In genomic region chr20:16946097-16946496, GRCh38 we compare ENCODE assay signal across 32 cellular contexts.
"Had no signal": no experiment of that assay in that cellular context is flagged by ENCODE, and none has a peak within 500 bp of the region (broad histone marks: within the 10 kb centered on the region; RNA-seq: fewer than 3 reads in every experiment).

No MANE protein-coding gene starts in this region.

- H3K36me3 Mint-ChIP-seq: activated naive CD8-positive, alpha-beta T cell; T-cell had no signal

- H3K4me3 ChIP-seq: body of pancreas, esophagus muscularis mucosa, gastrocnemius medialis had no signal

- FAIRE-seq: colon had no signal

- H3K27me3 Mint-ChIP-seq: activated B cell treated with CpG ODN at 0.5 μM for 24 hours; effector memory CD8-positive, alpha-beta T cell had no signal

- H3K36me3 ChIP-seq: esophagus muscularis mucosa, gastrocnemius medialis, WERI-Rb-1 had no signal

- H3K27me3 ChIP-seq: body of pancreas, esophagus muscularis mucosa, foreskin keratinocyte, gastrocnemius medialis had no signal

- H3K9me3 ChIP-seq: gastrocnemius medialis had no signal

- H3K27ac ChIP-seq: body of pancreas, foreskin keratinocyte, gastrocnemius medialis, WERI-Rb-1 had no signal

- DNase-seq: activated B cell treated with CpG ODN at 0.5 μM for 24 hours; activated CD4-positive, alpha-beta T cell treated with anti-CD3 and anti-CD28 coated beads for 48 hours; activated CD4-positive, alpha-beta T cell treated with anti-CD3 and anti-CD28 coated beads, Interleukin-2, amount 50 U/mL, for 1 hour; activated CD4-positive, alpha-beta T cell treated with anti-CD3 and anti-CD28 coated beads, Interleukin-2, amount 50 U/mL, for 48 hours; activated CD8-positive, alpha-beta memory T cell treated with anti-CD3 and anti-CD28 coated beads for 24 hours; activated CD8-positive, alpha-beta T cell treated with anti-CD3 and anti-CD28 coated beads for 36 hours; activated effector memory CD4-positive, alpha-beta T cell treated with Interleukin-2 at 50 U/mL for 16 hours; activated gamma-delta T cell treated with Interleukin-2 at 50 U/mL for 16 hours; activated naive CD4-positive, alpha-beta T cell treated with anti-CD3 and anti-CD28 coated beads, Interleukin-2, amount 50 U/mL, for 16 hours; activated naive CD4-positive, alpha-beta T cell treated with Interleukin-2 at 50 U/mL for 16 hours; activated T-cell treated with anti-CD3 and anti-CD28 coated beads, Interleukin-2, amount 50 U/mL, for 4 hours; amniotic stem cell; anterior cingulate cortex; body of pancreas; caudate nucleus; cortex of kidney; dermis blood vessel endothelial cell; effector CD4-positive, alpha-beta T cell; effector memory CD8-positive, alpha-beta T cell; erythroblast; foreskin keratinocyte; gastrocnemius medialis; glutamatergic neuron; T-cell; T1000; WERI-Rb-1 had no signal

- H3K4me1 Mint-ChIP-seq: activated B cell treated with CpG ODN at 0.5 μM for 24 hours; activated T-helper 17 cell treated with anti-CD3 and anti-CD28 coated beads, Interleukin-2, amount 50 U/mL, for 72 hours; T-cell had no signal

- ATAC-seq: activated CD4-positive, CD25-positive, alpha-beta regulatory T cell treated with anti-CD3 and anti-CD28 coated beads, Interleukin-2, amount 50 U/mL, for 24 hours; activated CD8-positive, alpha-beta T cell treated with anti-CD3 and anti-CD28 coated beads for 36 hours; activated T-cell treated with anti-CD3 and anti-CD28 coated beads, Interleukin-2, amount 50 U/mL, for 4 hours; activated T-helper 17 cell treated with anti-CD3 and anti-CD28 coated beads, Interleukin-2, amount 50 U/mL, for 72 hours; body of pancreas; effector memory CD8-positive, alpha-beta T cell; foreskin keratinocyte; gastrocnemius medialis; T-cell had no signal

- H3K4me3 Mint-ChIP-seq: activated B cell treated with CpG ODN at 0.5 μM for 24 hours; activated CD8-positive, alpha-beta T cell treated with anti-CD3 and anti-CD28 coated beads for 36 hours; activated naive CD8-positive, alpha-beta T cell; activated T-cell treated with anti-CD3 and anti-CD28 coated beads, Interleukin-2, amount 50 U/mL, for 4 hours; activated T-helper 17 cell treated with anti-CD3 and anti-CD28 coated beads, Interleukin-2, amount 50 U/mL, for 72 hours; effector memory CD8-positive, alpha-beta T cell; T-cell; T-helper 1 cell treated with Interleukin-12 subunit alpha and Interleukin-12 subunit beta and Interleukin-4 antibody, amounts not matched to agents 30 μg/mL and 1 μg/mL, for 36 hours had no signal

- H3K4me1 ChIP-seq: foreskin keratinocyte, gastrocnemius medialis had no signal

- H3K27ac Mint-ChIP-seq: activated B cell treated with CpG ODN at 0.5 μM for 24 hours; activated CD8-positive, alpha-beta T cell treated with anti-CD3 and anti-CD28 coated beads for 36 hours; activated naive CD8-positive, alpha-beta T cell; activated T-helper 17 cell treated with anti-CD3 and anti-CD28 coated beads, Interleukin-2, amount 50 U/mL, for 72 hours; effector memory CD8-positive, alpha-beta T cell; T-cell; T-helper 1 cell treated with Interleukin-12 subunit alpha and Interleukin-12 subunit beta and Interleukin-4 antibody, amounts not matched to agents 30 μg/mL and 1 μg/mL, for 36 hours had no signal
